ENCODE assay signal across 22 cellular contexts in the genomic region with DNA sequence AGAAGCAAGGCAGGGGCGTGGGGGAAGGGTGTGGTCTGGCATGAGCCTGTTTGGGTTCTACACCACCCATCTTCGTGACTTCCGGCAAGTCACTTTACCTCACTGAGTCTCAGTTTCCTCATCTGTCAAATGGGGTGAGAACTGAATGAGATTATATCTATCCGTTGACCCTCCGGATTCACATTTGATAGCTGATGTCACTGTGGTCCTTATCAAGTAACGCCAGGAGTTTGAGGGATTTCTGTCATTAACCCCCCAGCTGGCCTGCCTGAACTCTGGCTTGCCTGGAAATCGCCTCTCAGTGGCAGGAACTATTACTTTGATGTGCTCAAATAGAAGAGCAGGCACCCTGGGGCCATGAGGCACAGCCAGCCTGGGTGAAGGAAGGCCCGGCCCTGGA.
"Had no signal": no experiment of that assay in that cellular context is flagged by ENCODE, and none has a peak within 500 bp of the region (broad histone marks: within the 10 kb centered on the region; RNA-seq: fewer than 3 reads in every experiment).

No MANE protein-coding gene starts in this region.

- H3K27me3 ChIP-seq: colonic mucosa, testis, tibial artery had no signal

- H3K4me2 ChIP-seq: smooth muscle cell had no signal

- H3K9me3 Mint-ChIP-seq: dendritic cell treated with granulocyte-macrophage colony-stimulating factor and Interleukin-4, amounts not matched to agents 40 ng/mL and 50 ng/mL, for 4 days; endodermal cell; naive thymus-derived CD8-positive, alpha-beta T cell; nephron progenitor cell; stimulated activated memory B cell treated with anti-CD40 and anti-IgM and Interleukin-4, amounts not matched to agents 10 μg/mL and 1 μg/mL and 100 μg/mL, for 72 hours; type B pancreatic cell had no signal

- H2AFZ ChIP-seq: parathyroid adenoma had no signal

- H3K27ac ChIP-seq: colonic mucosa, lower lobe of right lung, parathyroid adenoma, testis, tibial artery had no signal

- H3K4me3 Mint-ChIP-seq: dendritic cell treated with granulocyte-macrophage colony-stimulating factor and Interleukin-4, amounts not matched to agents 40 ng/mL and 50 ng/mL, for 4 days; endodermal cell; naive thymus-derived CD8-positive, alpha-beta T cell; nephron progenitor cell; stimulated activated memory B cell treated with anti-CD40 and anti-IgM and Interleukin-4, amounts not matched to agents 10 μg/mL and 1 μg/mL and 100 μg/mL, for 72 hours; type B pancreatic cell had no signal

- ATAC-seq: left ventricle myocardium superior; lower lobe of right lung; naive thymus-derived CD8-positive, alpha-beta T cell; sciatic nerve; stimulated activated memory B cell treated with anti-CD40 and anti-IgM and Interleukin-4, amounts not matched to agents 10 μg/mL and 1 μg/mL and 100 μg/mL, for 72 hours; stimulated activated naive CD8-positive, alpha-beta T cell treated with anti-CD3 and anti-CD28 coated beads, Interleukin-15, Interleukin-2, amounts not matched to agents 100 U/mL and 50 U/mL, for 24 hours had no signal

- H3K4me1 ChIP-seq: colonic mucosa had no signal

- H3K4me3 ChIP-seq: colonic mucosa, lower lobe of right lung, smooth muscle cell, testis, tibial artery had no signal

- H3K9ac ChIP-seq: parathyroid adenoma had no signal

- H3K79me2 ChIP-seq: parathyroid adenoma had no signal

- H3K27me3 Mint-ChIP-seq: dendritic cell treated with granulocyte-macrophage colony-stimulating factor and Interleukin-4, amounts not matched to agents 40 ng/mL and 50 ng/mL, for 4 days; naive thymus-derived CD8-positive, alpha-beta T cell; progenitor cell of endocrine pancreas; stimulated activated memory B cell treated with anti-CD40 and anti-IgM and Interleukin-4, amounts not matched to agents 10 μg/mL and 1 μg/mL and 100 μg/mL, for 72 hours; type B pancreatic cell had no signal

- H3K27ac Mint-ChIP-seq: dendritic cell treated with granulocyte-macrophage colony-stimulating factor and Interleukin-4, amounts not matched to agents 40 ng/mL and 50 ng/mL, for 4 days; endodermal cell; nephron progenitor cell; progenitor cell of endocrine pancreas; stimulated activated memory B cell treated with anti-CD40 and anti-IgM and Interleukin-4, amounts not matched to agents 10 μg/mL and 1 μg/mL and 100 μg/mL, for 72 hours; type B pancreatic cell had no signal

- H3K9me3 ChIP-seq: colonic mucosa, lower lobe of right lung, testis, tibial artery had no signal

- H3K4me1 Mint-ChIP-seq: stimulated activated memory B cell treated with anti-CD40 and anti-IgM and Interleukin-4, amounts not matched to agents 10 μg/mL and 1 μg/mL and 100 μg/mL, for 72 hours had no signal

- DNase-seq: colonic mucosa; effector CD8-positive, alpha-beta T cell; endodermal cell; hypothalamus; left ventricle myocardium superior; lower lobe of right lung; naive thymus-derived CD8-positive, alpha-beta T cell; nephron progenitor cell; occipital lobe; stimulated activated CD4-positive, alpha-beta T cell treated with anti-CD3 and anti-CD28 coated beads, Interleukin-2, amount 100 ng/mL, for 24 hours; stimulated activated CD4-positive, alpha-beta T cell treated with anti-CD3 and anti-CD28 coated beads, Interleukin-4, amount 100 ng/mL, for 24 hours; stimulated activated naive CD8-positive, alpha-beta T cell treated with anti-CD3 and anti-CD28 coated beads, Interleukin-15, Interleukin-2, amounts not matched to agents 100 U/mL and 50 U/mL, for 24 hours; substantia nigra; testis; tibial artery had no signal
